Comparison of ENCODE assay signal across 8 cellular contexts in the genomic region with DNA sequence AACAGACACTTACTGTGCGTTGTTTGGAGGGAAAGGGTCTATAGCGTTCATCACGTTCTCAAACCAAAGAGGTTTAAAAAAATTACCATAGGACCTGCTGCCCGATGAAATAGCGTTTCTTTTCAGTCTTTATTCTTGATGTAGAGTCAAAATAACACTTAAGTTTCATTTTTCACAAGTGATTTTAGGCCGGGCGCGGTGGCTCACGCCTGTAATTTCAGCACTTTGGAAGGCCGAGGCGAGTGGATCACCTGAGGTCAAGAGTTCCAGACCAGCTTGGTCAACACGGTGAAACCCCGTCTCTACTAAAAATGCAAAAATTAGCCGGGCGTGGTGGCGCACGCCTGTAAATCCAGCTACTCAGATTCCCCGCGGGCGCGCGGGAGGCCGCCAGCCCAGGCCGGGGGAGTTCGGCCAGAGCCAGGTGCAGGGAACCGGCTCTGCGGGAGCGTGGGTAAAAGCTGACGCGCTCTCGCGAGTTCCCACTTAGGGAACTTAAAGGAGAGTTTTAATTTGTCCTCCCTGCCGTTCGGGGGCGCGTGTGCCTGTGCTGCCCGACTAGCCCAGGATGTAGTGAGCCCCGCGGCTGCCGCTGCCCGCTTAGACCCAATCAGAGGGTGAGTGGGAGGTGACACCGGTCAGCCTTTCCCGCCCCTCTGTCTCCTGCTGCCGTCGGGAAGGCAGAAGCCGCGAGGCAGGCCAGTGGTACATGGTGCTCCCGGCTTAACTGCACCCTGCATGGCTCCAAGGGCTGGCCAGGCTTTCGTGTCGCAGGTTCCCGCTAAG. TPM values are rescaled to one million over a fixed set of nuclear protein-coding genes. Genes with fewer than 3 reads are reported as not detected.
A peak's percentile ranks its signal among the peaks of the same experiment; 100 is the strongest.
DNase-seq lines count a peak whose midpoint lies in the region; ATAC-seq and TF ChIP-seq lines count a peak whose summit lies in the region.

No MANE protein-coding gene starts in this region.

- peak overlapping the region; percentile 76 for H3K4me2 ChIP-seq in parathyroid adenoma (ENCODE audit: low read length)

- TF ChIP-seq CTCF in GM12875 (IDR thresholded peaks at IDR 0.05; ENCODE audit: borderline replicate concordance, insufficient read depth, low read depth, low read length): no peak
- TF ChIP-seq CTCF in glutamatergic neuron (IDR thresholded peaks at IDR 0.05; ENCODE audit: partially characterized antibody, unreplicated experiment): no peak
- no peak for TF ChIP-seq CTCF in parathyroid adenoma (IDR thresholded peaks at IDR 0.05)
- no peak for TF ChIP-seq CTCF in type B pancreatic cell (conservative IDR thresholded peaks at IDR 0.05)

- H3K27ac ChIP-seq in parathyroid adenoma: no peak overlapping the region

- DNase-seq in RPMI7951 (ENCODE audit: low read depth) (peak; percentile 36), glutamatergic neuron (peak; percentile 51), type B pancreatic cell (ENCODE audit: extremely low spot score, unreplicated experiment) (no peak), superior temporal gyrus (ENCODE audit: extremely low spot score) (no peak)
- peak; percentile 77 for DNase-seq in activated naive CD4-positive, alpha-beta T cell treated with anti-CD3 and anti-CD28 coated beads, Interleukin-2, amount 10 ng/mL, durations not matched to agents 7 days and 5 days

- H3K27ac Mint-ChIP-seq in activated naive CD4-positive, alpha-beta T cell treated with anti-CD3 and anti-CD28 coated beads, Interleukin-2, amount 10 ng/mL, durations not matched to agents 7 days and 5 days: peak overlapping the region; percentile 97
- H3K27ac Mint-ChIP-seq in glutamatergic neuron (ENCODE audit: unreplicated experiment) (no peak overlapping the region), type B pancreatic cell (peak overlapping the region; percentile 94)

- H3K4me3 Mint-ChIP-seq in activated naive CD4-positive, alpha-beta T cell treated with anti-CD3 and anti-CD28 coated beads, Interleukin-2, amount 10 ng/mL, durations not matched to agents 7 days and 5 days: peak overlapping the region; percentile 96
- H3K4me3 Mint-ChIP-seq in glutamatergic neuron (ENCODE audit: unreplicated experiment): peak overlapping the region; percentile 99
- H3K4me3 Mint-ChIP-seq in type B pancreatic cell: peak overlapping the region; percentile 99

- no peaks in the 10 kb centered on the region for H3K36me3 ChIP-seq in parathyroid adenoma (ENCODE audit: control insufficient read depth, insufficient read depth, low read length)

- no peaks in the 10 kb centered on the region for H3K9me3 ChIP-seq in parathyroid adenoma (ENCODE audit: control insufficient read depth, low read length)

- peak overlapping the region; percentile 94 for H2AFZ ChIP-seq in parathyroid adenoma

- H3K9me3 Mint-ChIP-seq in activated naive CD4-positive, alpha-beta T cell treated with anti-CD3 and anti-CD28 coated beads, Interleukin-2, amount 10 ng/mL, durations not matched to agents 7 days and 5 days: no peaks in the 10 kb centered on the region
- peaks cover 5% of the 10 kb centered on the region for H3K9me3 Mint-ChIP-seq in glutamatergic neuron (ENCODE audit: unreplicated experiment)
- H3K9me3 Mint-ChIP-seq in type B pancreatic cell: no peaks in the 10 kb centered on the region

- peak overlapping the region; percentile 74 for H3K4me3 ChIP-seq in GM12875 (ENCODE audit: low read depth, low read length)
- H3K4me3 ChIP-seq in parathyroid adenoma (ENCODE audit: low read depth, low read length): peak overlapping the region; percentile 69

- peak; percentile 60 for ATAC-seq in HG02588 (IDR thresholded peaks at IDR 0.05; ENCODE audit: unreplicated experiment)

- peaks cover 3% of the 10 kb centered on the region for H3K36me3 Mint-ChIP-seq in activated naive CD4-positive, alpha-beta T cell treated with anti-CD3 and anti-CD28 coated beads, Interleukin-2, amount 10 ng/mL, durations not matched to agents 7 days and 5 days
- no peaks in the 10 kb centered on the region for H3K36me3 Mint-ChIP-seq in glutamatergic neuron (ENCODE audit: unreplicated experiment)
- no peaks in the 10 kb centered on the region for H3K36me3 Mint-ChIP-seq in type B pancreatic cell

- peaks cover 5% of the 10 kb centered on the region for H3K27me3 Mint-ChIP-seq in activated naive CD4-positive, alpha-beta T cell treated with anti-CD3 and anti-CD28 coated beads, Interleukin-2, amount 10 ng/mL, durations not matched to agents 7 days and 5 days
- H3K27me3 Mint-ChIP-seq in glutamatergic neuron (ENCODE audit: unreplicated experiment): peaks cover 4% of the 10 kb centered on the region
- H3K27me3 Mint-ChIP-seq in type B pancreatic cell: no peaks in the 10 kb centered on the region

- no peak overlapping the region for H3K9ac ChIP-seq in parathyroid adenoma

- no peaks in the 10 kb centered on the region for H3K79me2 ChIP-seq in parathyroid adenoma

- CTCF ChIA-PET in activated naive CD4-positive, alpha-beta T cell treated with anti-CD3 and anti-CD28 coated beads, Interleukin-2, amount 10 ng/mL, durations not matched to agents 7 days and 5 days (lab: Charles Lee): interaction anchor here (1.2 kb wide), 1 partner anchor 67 kb away, joined by 3 read pairs; no protein-coding TSS in a partner anchor

- no peaks in the 10 kb centered on the region for H3K4me1 ChIP-seq in parathyroid adenoma

- no peaks in the 10 kb centered on the region for H3K27me3 ChIP-seq in parathyroid adenoma (ENCODE audit: control insufficient read depth, insufficient read depth, low read length)

- H3K4me1 Mint-ChIP-seq in activated naive CD4-positive, alpha-beta T cell treated with anti-CD3 and anti-CD28 coated beads, Interleukin-2, amount 10 ng/mL, durations not matched to agents 7 days and 5 days: peaks cover 33% of the 10 kb centered on the region
- H3K4me1 Mint-ChIP-seq in glutamatergic neuron (ENCODE audit: low read depth, unreplicated experiment) (peaks cover 4% of the 10 kb centered on the region), type B pancreatic cell (ENCODE audit: unreplicated experiment) (peaks cover 13% of the 10 kb centered on the region)

RNA-seq across cellular contexts. Expression of gene NEK3, which starts 35.8 kb away (rescaled TPM):
- total RNA-seq in RPMI7951 (2014; rRNA removed; shearing (Covaris generic)): 9.9 and 12.6 TPM in 2 replicates
- total RNA-seq in glutamatergic neuron (ENCODE audit: unreplicated experiment) (54.8 TPM), type B pancreatic cell (ENCODE audit: low replicate concordance) (14.7 and 28.3 TPM in 2 replicates)

Comparison
In these comparisons a context has a peak if more than half of its experiments do, and no peak if none do; other contexts are left out.
1. DNase-seq: peak in RPMI7951 (single experiment), activated naive CD4-positive, alpha-beta T cell treated with anti-CD3 and anti-CD28 coated beads, Interleukin-2, amount 10 ng/mL, durations not matched to agents 7 days and 5 days (single experiment) and glutamatergic neuron (single experiment); none in type B pancreatic cell (single experiment) and superior temporal gyrus (single experiment).
2. Peak in every context shown above with its lines, with median percentiles within 50 percentile points of each other: H3K4me3 Mint-ChIP-seq.